In the genomic region with DNA sequence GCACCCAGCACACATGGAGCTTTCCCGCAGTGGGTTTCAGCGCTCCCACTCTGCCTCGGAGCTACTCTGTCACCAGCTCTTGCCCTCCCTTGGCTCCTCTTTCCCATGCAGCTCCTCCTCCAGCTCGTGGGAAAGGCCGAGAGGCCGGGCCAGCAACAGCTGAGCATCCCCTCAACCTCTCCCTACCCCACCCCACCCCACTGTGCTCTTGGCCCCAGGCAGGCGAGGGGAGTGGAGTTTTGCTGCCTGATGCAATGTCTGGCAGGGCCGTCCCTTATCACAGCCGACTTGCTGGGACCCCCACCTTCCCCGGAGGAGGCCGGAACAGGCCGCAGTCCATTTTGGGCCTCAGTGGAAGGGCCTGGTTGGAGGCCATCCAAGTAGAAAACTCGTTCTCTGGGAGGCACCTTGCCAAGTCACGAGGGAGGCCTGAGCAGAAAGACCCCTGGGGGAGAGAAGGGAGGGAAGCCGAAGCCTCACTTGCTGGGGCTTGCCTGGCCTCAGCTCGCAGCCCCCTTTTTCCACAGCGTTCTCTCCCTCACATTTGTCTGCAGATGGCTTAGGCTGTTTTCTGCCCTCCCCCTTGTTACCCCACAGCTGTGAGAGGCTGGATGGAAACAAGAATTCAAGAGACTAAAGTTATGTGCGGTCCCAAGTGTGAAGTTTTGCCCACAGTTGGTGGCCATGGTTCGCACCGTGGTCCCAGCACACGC, we compare ENCODE assay signal across 9 cellular contexts. TPM values are rescaled to one million over a fixed set of nuclear protein-coding genes. Genes with fewer than 3 reads are reported as not detected.
DNase-seq lines count a peak whose midpoint lies in the region; ATAC-seq and TF ChIP-seq lines count a peak whose summit lies in the region.
"Had no signal": no experiment of that assay in that cellular context is flagged by ENCODE, and none has a peak within 500 bp of the region (broad histone marks: within the 10 kb centered on the region; RNA-seq: fewer than 3 reads in every experiment).

No MANE protein-coding gene starts in this region.

- DNase-seq in A673 (ENCODE audit: low spot score) (peak; percentile 37), NT2/D1 (ENCODE audit: low read depth, low spot score) (no peak), fibroblast of mammary gland (ENCODE audit: low read depth) (peak; percentile 61), nephron progenitor cell (peak; percentile 42), AML-193 (lab: John Stamatoyannopoulos, UW) (no peak)
- no peak for DNase-seq in activated CD8-positive, alpha-beta T cell treated with anti-CD3 and anti-CD28 coated beads for 36 hours
- DNase-seq in CD4-positive, alpha-beta memory T cell, result no peak

- peaks cover 40% of the 10 kb centered on the region for H3K4me1 Mint-ChIP-seq in nephron progenitor cell
- no peaks in the 10 kb centered on the region for H3K4me1 Mint-ChIP-seq in activated CD8-positive, alpha-beta T cell treated with anti-CD3 and anti-CD28 coated beads for 36 hours (ENCODE audit: low read depth)
- peaks cover 0 to 2% (median 0%) of the 10 kb centered on the region in 4 donors for H3K4me1 Mint-ChIP-seq in CD4-positive, alpha-beta memory T cell

- H3K27me3 ChIP-seq in A673 (replicated peaks; ENCODE audit: insufficient read depth, low read depth, low read length, poor library complexity) (no peaks in the 10 kb centered on the region), NT2/D1 (ENCODE audit: insufficient read depth, insufficient read length) (no peaks in the 10 kb centered on the region)
- H3K27me3 ChIP-seq in CD4-positive, alpha-beta memory T cell (ENCODE audit: insufficient read depth, low read length), result no peaks in the 10 kb centered on the region

- H3K9me3 Mint-ChIP-seq in nephron progenitor cell, result no peaks in the 10 kb centered on the region
- no peaks in the 10 kb centered on the region for H3K9me3 Mint-ChIP-seq in activated CD8-positive, alpha-beta T cell treated with anti-CD3 and anti-CD28 coated beads for 36 hours
- no peaks in the 10 kb centered on the region for H3K9me3 Mint-ChIP-seq in CD4-positive, alpha-beta memory T cell

- H3K27me3 Mint-ChIP-seq in nephron progenitor cell (ENCODE audit: low read depth, poor library complexity), result peaks cover 8% of the 10 kb centered on the region
- H3K27me3 Mint-ChIP-seq in activated CD8-positive, alpha-beta T cell treated with anti-CD3 and anti-CD28 coated beads for 36 hours, result no peaks in the 10 kb centered on the region
- H3K27me3 Mint-ChIP-seq in CD4-positive, alpha-beta memory T cell, result peaks cover 0 to 2% of the 10 kb centered on the region in 2 donors

- intact Hi-C loops in A673 (cut with micrococcal nuclease; ENCODE audit: unreplicated experiment), result no loop called here
- intact Hi-C loops in activated CD8-positive, alpha-beta T cell treated with anti-CD3 and anti-CD28 coated beads for 36 hours (cut with micrococcal nuclease), result no loop called here
- intact Hi-C loops in CD4-positive, alpha-beta memory T cell (cut with micrococcal nuclease), result no loop called here

- TF ChIP-seq CTCF in A673 (conservative IDR thresholded peaks at IDR 0.05; ENCODE audit: low read depth, low read length), result no peak
- no peak for TF ChIP-seq CTCF in fibroblast of mammary gland (conservative IDR thresholded peaks at IDR 0.05; ENCODE audit: control insufficient read depth, insufficient read depth, low read depth, low read length)
- TF ChIP-seq CTCF in nephron progenitor cell (IDR thresholded peaks at IDR 0.05), result no peak
- TF ChIP-seq CTCF in activated CD8-positive, alpha-beta T cell treated with anti-CD3 and anti-CD28 coated beads for 36 hours (IDR thresholded peaks at IDR 0.05), result no peak

- no TSS peak for BruUV-seq in A673 (replicated peaks; lab: Mats Ljungman, UMichigan)

- no peaks in the 10 kb centered on the region for H3K9me3 ChIP-seq in A673 (ENCODE audit: low read depth, low read length, poor library complexity, severe bottlenecking)
- no peaks in the 10 kb centered on the region for H3K9me3 ChIP-seq in NT2/D1 (ENCODE audit: insufficient read depth, low read length)
- H3K9me3 ChIP-seq in CD4-positive, alpha-beta memory T cell (ENCODE audit: control insufficient read depth in 1 of 2, low read length in 2 of 2), result no peaks in the 10 kb centered on the region

- no peak overlapping the region for H3K4me3 ChIP-seq in A673 (ENCODE audit: low read depth, low read length, poor library complexity, severe bottlenecking)
- no peak overlapping the region for H3K4me3 ChIP-seq in NT2/D1 (ENCODE audit: insufficient read length, low read depth)
- no peak overlapping the region for H3K4me3 ChIP-seq in fibroblast of mammary gland (ENCODE audit: control insufficient read depth, low read depth, low read length)
- no peak overlapping the region for H3K4me3 ChIP-seq in CD4-positive, alpha-beta memory T cell (ENCODE audit: low read length in 2 of 2)

- H3K4me1 ChIP-seq in A673 (ENCODE audit: insufficient read depth, low read length, poor library complexity, severe bottlenecking), result peaks cover 19% of the 10 kb centered on the region
- peaks cover 26% of the 10 kb centered on the region for H3K4me1 ChIP-seq in NT2/D1 (ENCODE audit: insufficient read depth, insufficient read length)
- no peaks in the 10 kb centered on the region for H3K4me1 ChIP-seq in CD4-positive, alpha-beta memory T cell (ENCODE audit: insufficient read depth, low read length)

- peak overlapping the region; percentile 39 for H3K27ac ChIP-seq in A673 (ENCODE audit: low read depth, low read length, poor library complexity, severe bottlenecking)
- no peak overlapping the region for H3K27ac ChIP-seq in CD4-positive, alpha-beta memory T cell (ENCODE audit: low read depth, low read length)
- H3K27ac ChIP-seq: C4-2B had no signal

- H3K9ac ChIP-seq in NT2/D1 (ENCODE audit: insufficient read length, low read depth), result peak overlapping the region; percentile 61

- no peaks in the 10 kb centered on the region for H3K36me3 ChIP-seq in A673 (ENCODE audit: insufficient read depth, low read length, poor library complexity, severe bottlenecking)
- H3K36me3 ChIP-seq in NT2/D1 (ENCODE audit: insufficient read depth, insufficient read length, low read length), result no peaks in the 10 kb centered on the region
- H3K36me3 ChIP-seq in CD4-positive, alpha-beta memory T cell (ENCODE audit: insufficient read depth, low read length), result no peaks in the 10 kb centered on the region

- CTCF ChIA-PET in A673 (lab: Charles Lee), result interaction anchor here (0.6 kb wide), 1 partner anchor 103 kb away, joined by 3 read pairs; no protein-coding TSS in a partner anchor
- CTCF ChIA-PET in activated CD8-positive, alpha-beta T cell treated with anti-CD3 and anti-CD28 coated beads for 36 hours (lab: Charles Lee), result interaction anchor here (1.3 kb wide), 1 partner anchor 103 kb away, joined by 3 read pairs; no protein-coding TSS in a partner anchor
- CTCF ChIA-PET in CD4-positive, alpha-beta memory T cell (lab: Charles Lee; ENCODE audit: partially characterized antibody), result interaction anchor here (1.4 kb wide), 1 partner anchor 49 kb away, joined by 3 read pairs; no protein-coding TSS in a partner anchor

- peak overlapping the region; percentile 46 for H3K4me3 Mint-ChIP-seq in nephron progenitor cell
- no peak overlapping the region for H3K4me3 Mint-ChIP-seq in activated CD8-positive, alpha-beta T cell treated with anti-CD3 and anti-CD28 coated beads for 36 hours
- H3K4me3 Mint-ChIP-seq in CD4-positive, alpha-beta memory T cell, result no peak overlapping the region

- ATAC-seq in activated CD8-positive, alpha-beta T cell treated with anti-CD3 and anti-CD28 coated beads for 36 hours, result no peak
- ATAC-seq in GM19023 (IDR thresholded peaks at IDR 0.05; ENCODE audit: unreplicated experiment), result no peak

- POLR2A ChIA-PET in A673 (lab: Charles Lee; ENCODE audit: low non-redundant PET), result interaction anchor here (0.6 kb wide), 1 partner anchor 11 kb away, joined by 3 read pairs; no protein-coding TSS in a partner anchor
- POLR2A ChIA-PET in activated CD8-positive, alpha-beta T cell treated with anti-CD3 and anti-CD28 coated beads for 36 hours (lab: Charles Lee), result interaction anchor here (1.0 kb wide), 1 partner anchor 33 kb away, joined by 3 read pairs; no protein-coding TSS in a partner anchor
- POLR2A ChIA-PET in CD4-positive, alpha-beta memory T cell (lab: Charles Lee; ENCODE audit: partially characterized antibody), result no interaction called here

- no peaks in the 10 kb centered on the region for H3K36me3 Mint-ChIP-seq in nephron progenitor cell (ENCODE audit: low read depth)
- no peaks in the 10 kb centered on the region for H3K36me3 Mint-ChIP-seq in activated CD8-positive, alpha-beta T cell treated with anti-CD3 and anti-CD28 coated beads for 36 hours (ENCODE audit: low read depth)
- no peaks in the 10 kb centered on the region for H3K36me3 Mint-ChIP-seq in CD4-positive, alpha-beta memory T cell

- peak overlapping the region; percentile 12 for H3K27ac Mint-ChIP-seq in nephron progenitor cell
- no peak overlapping the region for H3K27ac Mint-ChIP-seq in activated CD8-positive, alpha-beta T cell treated with anti-CD3 and anti-CD28 coated beads for 36 hours
- no peak overlapping the region for H3K27ac Mint-ChIP-seq in CD4-positive, alpha-beta memory T cell

RNA-seq across cellular contexts. Expression of gene CHST3, which starts 35.3 kb away (rescaled TPM):
- 8.7 and 10.0 TPM in 2 replicates for total RNA-seq in A673 (2021)
- total RNA-seq in activated CD8-positive, alpha-beta T cell treated with anti-CD3 and anti-CD28 coated beads for 36 hours, result under 1 TPM; 0.20 to 0.36 TPM
- not detected for total RNA-seq in CD4-positive, alpha-beta memory T cell
- not detected for polyA plus RNA-seq in CD4-positive, alpha-beta memory T cell

Comparison
In these comparisons a context has a peak if more than half of its experiments do, and no peak if none do; other contexts are left out.
1. DNase-seq: peak in A673 (single experiment), fibroblast of mammary gland (single experiment) and nephron progenitor cell (single experiment); none in NT2/D1 (single experiment), activated CD8-positive, alpha-beta T cell treated with anti-CD3 and anti-CD28 coated beads for 36 hours (single experiment), AML-193 (0 of 2) and CD4-positive, alpha-beta memory T cell (0 of 5).